In genomic region chr2:118061135-118061955, GRCh38 we compare ENCODE assay signal across 8 cellular contexts. TPM values are rescaled to one million over a fixed set of nuclear protein-coding genes. Genes with fewer than 3 reads are reported as not detected.
DNase-seq lines count a peak whose midpoint lies in the region; ATAC-seq and TF ChIP-seq lines count a peak whose summit lies in the region.

No MANE protein-coding gene starts in this region.

- ATAC-seq in GM18873 (IDR thresholded peaks at IDR 0.05; ENCODE audit: low FRiP score, unreplicated experiment) (peak; percentile 79), HG03039 (IDR thresholded peaks at IDR 0.05; ENCODE audit: unreplicated experiment) (peak; percentile 63)

- peak; percentile 91 for DNase-seq in AG10803 (ENCODE audit: low read depth)
- peak; percentile 76 for DNase-seq in fibroblast of pulmonary artery (ENCODE audit: low read depth)
- DNase-seq in uterus = no peak
- DNase-seq in activated effector memory CD4-positive, alpha-beta T cell treated with Interleukin-2 at 50 U/mL for 16 hours = no peak

- H3K4me2 ChIP-seq in OCI-LY3 (ENCODE audit: low read length) = peak overlapping the region; percentile 48
- peak overlapping the region; percentile 11 for H3K4me2 ChIP-seq in skeletal muscle satellite cell (ENCODE audit: low read length)

- no peaks in the 10 kb centered on the region for H3K36me3 ChIP-seq in OCI-LY3 (replicated peaks; ENCODE audit: low read depth, low read length)
- no peaks in the 10 kb centered on the region for H3K36me3 ChIP-seq in skeletal muscle satellite cell (ENCODE audit: insufficient read depth, low read length)
- no peaks in the 10 kb centered on the region for H3K36me3 ChIP-seq in uterus

- H3K27me3 ChIP-seq in OCI-LY3 (ENCODE audit: low read depth, low read length) = no peaks in the 10 kb centered on the region
- H3K27me3 ChIP-seq in skeletal muscle satellite cell (ENCODE audit: control insufficient read depth, insufficient read depth, low read length) = peaks cover 21% of the 10 kb centered on the region
- H3K27me3 ChIP-seq in uterus = no peaks in the 10 kb centered on the region

- no peaks in the 10 kb centered on the region for H4K20me1 ChIP-seq in OCI-LY3 (ENCODE audit: insufficient read depth, low read length)

- H2AFZ ChIP-seq in OCI-LY3 (ENCODE audit: low read depth, low read length) = peak overlapping the region; percentile 63

- H3K9me3 ChIP-seq in OCI-LY3 (ENCODE audit: insufficient read depth, low read length) = no peaks in the 10 kb centered on the region
- H3K9me3 ChIP-seq in skeletal muscle satellite cell (replicated peaks; ENCODE audit: low read length) = no peaks in the 10 kb centered on the region
- no peaks in the 10 kb centered on the region for H3K9me3 ChIP-seq in uterus

- H3K4me1 ChIP-seq in OCI-LY3 (ENCODE audit: low read length) (peaks cover 63% of the 10 kb centered on the region), skeletal muscle satellite cell (ENCODE audit: control insufficient read depth, insufficient read depth, low read length) (peaks cover 33% of the 10 kb centered on the region), uterus (no peaks in the 10 kb centered on the region)

- H3K9ac ChIP-seq in OCI-LY3 (ENCODE audit: low read length) (peak overlapping the region; percentile 22; the same call in 1 of the 2 replicates), skeletal muscle satellite cell (ENCODE audit: low read depth, low read length) (peak overlapping the region; percentile 37)

- no peak overlapping the region for H3K27ac ChIP-seq in OCI-LY3 (ENCODE audit: low read length)
- H3K27ac ChIP-seq in uterus = no peak overlapping the region

- H3K4me3 ChIP-seq in AG10803 (ENCODE audit: low read length) = no peak overlapping the region
- H3K4me3 ChIP-seq in OCI-LY3 (ENCODE audit: low read length) = no peak overlapping the region
- no peak overlapping the region for H3K4me3 ChIP-seq in fibroblast of pulmonary artery (replicated peaks; ENCODE audit: low read depth, low read length)
- no peak overlapping the region for H3K4me3 ChIP-seq in skeletal muscle satellite cell (ENCODE audit: low read length)
- no peak overlapping the region for H3K4me3 ChIP-seq in uterus

- no peaks in the 10 kb centered on the region for H3K79me2 ChIP-seq in OCI-LY3 (ENCODE audit: low read length)

- TF ChIP-seq POLR2A in uterus (IDR thresholded peaks at IDR 0.05) = no peak

- TF ChIP-seq CTCF in AG10803 (conservative IDR thresholded peaks at IDR 0.05; ENCODE audit: low read length) = peak; percentile 74
- TF ChIP-seq CTCF in OCI-LY3 (IDR thresholded peaks at IDR 0.05; ENCODE audit: low read depth, low read length) = peak; percentile 82
- TF ChIP-seq CTCF in fibroblast of pulmonary artery (IDR thresholded peaks at IDR 0.05; ENCODE audit: low read length, missing control alignments) = peak; percentile 44
- TF ChIP-seq CTCF in uterus (IDR thresholded peaks at IDR 0.05) = peak in 1 of 4 experiments; percentile 9

- intact Hi-C loops in uterus (cut with DNase I; ENCODE audit: low total_unique reads) = no loop called here

RNA-seq across cellular contexts. Expression of gene INSIG2, which starts 26.9 kb away (rescaled TPM):
- total RNA-seq in skeletal muscle satellite cell (2012; rRNA removed) = 6.8 and 10.5 TPM in 2 replicates
- 10 to 100 TPM in 3 of 4 donors, 1 to 10 TPM in 1; 3.6 to 42.4 (median 25.8) TPM for total RNA-seq in uterus

RNA-seq across cellular contexts. Expression of gene CCDC93, which starts 47.5 kb away (rescaled TPM):
- 14.4 and 17.3 TPM in 2 replicates for total RNA-seq in skeletal muscle satellite cell (2012; rRNA removed)
- total RNA-seq in uterus = 10 to 100 TPM in 3 of 4 donors, 1 to 10 TPM in 1; 6.5 to 45.5 (median 32.7) TPM

Comparison
In these comparisons a context has a peak if more than half of its experiments do, and no peak if none do; other contexts are left out.
1. DNase-seq: peak in AG10803 (single experiment) and fibroblast of pulmonary artery (single experiment); none in uterus (0 of 2) and activated effector memory CD4-positive, alpha-beta T cell treated with Interleukin-2 at 50 U/mL for 16 hours (single experiment).